ENCODE assay signal across 24 cellular contexts in the genomic region with DNA sequence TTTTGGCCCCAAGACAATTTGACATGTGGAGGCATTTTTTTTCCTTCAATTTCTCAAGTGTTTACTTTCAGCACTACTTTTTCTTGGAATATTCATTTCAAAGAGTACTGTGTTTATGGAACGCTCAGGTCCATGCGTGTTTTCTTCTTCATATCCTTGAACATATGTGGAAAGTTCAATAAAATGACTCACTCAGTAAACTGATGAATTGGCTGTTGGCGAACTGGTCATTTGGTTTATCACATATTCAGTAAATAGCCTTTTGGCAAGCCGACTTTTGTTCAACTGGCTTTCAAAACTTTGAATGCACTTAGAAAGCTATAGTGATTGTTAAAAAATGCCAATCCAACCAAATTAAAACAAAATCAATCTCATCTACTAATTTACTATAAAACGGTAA.
"Had no signal": no experiment of that assay in that cellular context is flagged by ENCODE, and none has a peak within 500 bp of the region (broad histone marks: within the 10 kb centered on the region; RNA-seq: fewer than 3 reads in every experiment).

No MANE protein-coding gene starts in this region.

- H3K36me3 ChIP-seq: cardiac muscle cell, right atrium auricular region had no signal

- H3K27me3 Mint-ChIP-seq: activated B cell treated with CpG ODN at 0.5 μM for 24 hours; activated CD4-positive, alpha-beta memory T cell treated with anti-CD3 and anti-CD28 coated beads for 36 hours; stimulated activated naive CD8-positive, alpha-beta T cell treated with anti-CD3 and anti-CD28 coated beads, Interleukin-15, amount 100 ng/mL, for 72 hours had no signal

- DNase-seq: activated B cell treated with CpG ODN at 0.5 μM for 24 hours; activated CD4-positive, alpha-beta memory T cell treated with anti-CD3 and anti-CD28 coated beads for 36 hours; activated CD4-positive, alpha-beta T cell treated with anti-CD3 and anti-CD28 coated beads for 4 hours; activated gamma-delta T cell treated with Interleukin-2 at 50 U/mL for 16 hours; activated T-cell treated with anti-CD3 and anti-CD28 coated beads for 4 hours; dermis blood vessel endothelial cell; effector memory CD4-positive, alpha-beta T cell; foreskin keratinocyte; hypothalamus; nephron progenitor cell; occipital lobe; stimulated activated CD4-positive, alpha-beta T cell treated with anti-CD3 and anti-CD28 coated beads, Interleukin-4, amount 100 ng/mL, for 1 hour; stimulated activated naive CD8-positive, alpha-beta T cell treated with anti-CD3 and anti-CD28 coated beads, Interleukin-15, amount 100 ng/mL, for 72 hours; T-helper 9 cell had no signal

- H3K4me3 ChIP-seq: cardiac muscle cell, lung had no signal

- H3K4me1 Mint-ChIP-seq: activated B cell treated with CpG ODN at 0.5 μM for 24 hours; stimulated activated naive CD8-positive, alpha-beta T cell treated with anti-CD3 and anti-CD28 coated beads, Interleukin-15, amount 100 ng/mL, for 72 hours had no signal

- H3K27me3 ChIP-seq: cardiac muscle cell, foreskin keratinocyte, right atrium auricular region had no signal

- H3K27ac Mint-ChIP-seq: activated B cell treated with CpG ODN at 0.5 μM for 24 hours; activated CD4-positive, alpha-beta memory T cell treated with anti-CD3 and anti-CD28 coated beads for 36 hours; activated naive CD8-positive, alpha-beta T cell; activated T-helper 1 cell treated with anti-CD3 and anti-CD28 coated beads, Interleukin-12 subunit alpha, Interleukin-12 subunit beta, Interleukin-2, Interleukin-4 antibody, amounts not matched to agents 30 ng/mL and 10 ng/mL and 1 ng/mL, durations not matched to agents 14 hours and 24 hours and 36 hours; nephron progenitor cell; progenitor cell of endocrine pancreas; stimulated activated naive CD8-positive, alpha-beta T cell treated with anti-CD3 and anti-CD28 coated beads, Interleukin-15, amount 100 ng/mL, for 72 hours; type B pancreatic cell had no signal

- H3K9me3 ChIP-seq: right atrium auricular region had no signal

- H3K36me3 Mint-ChIP-seq: activated CD4-positive, alpha-beta memory T cell treated with anti-CD3 and anti-CD28 coated beads for 36 hours; activated naive CD8-positive, alpha-beta T cell; type B pancreatic cell had no signal

- H3K9me3 Mint-ChIP-seq: activated B cell treated with CpG ODN at 0.5 μM for 24 hours, nephron progenitor cell, type B pancreatic cell had no signal

- ATAC-seq: foreskin keratinocyte; left lobe of liver; stimulated activated naive CD8-positive, alpha-beta T cell treated with anti-CD3 and anti-CD28 coated beads, Interleukin-15, amount 100 ng/mL, for 72 hours had no signal

- FAIRE-seq: endothelial cell of umbilical vein, keratinocyte had no signal

- H3K4me3 Mint-ChIP-seq: activated B cell treated with CpG ODN at 0.5 μM for 24 hours; activated CD4-positive, alpha-beta memory T cell treated with anti-CD3 and anti-CD28 coated beads for 36 hours; activated naive CD8-positive, alpha-beta T cell; activated T-helper 1 cell treated with anti-CD3 and anti-CD28 coated beads, Interleukin-12 subunit alpha, Interleukin-12 subunit beta, Interleukin-2, Interleukin-4 antibody, amounts not matched to agents 30 ng/mL and 10 ng/mL and 1 ng/mL, durations not matched to agents 14 hours and 24 hours and 36 hours; nephron progenitor cell; stimulated activated naive CD8-positive, alpha-beta T cell treated with anti-CD3 and anti-CD28 coated beads, Interleukin-15, amount 100 ng/mL, for 72 hours; type B pancreatic cell had no signal
